22 cellular contexts compared by ENCODE assay signal in genomic region chr13:74329978-74330377, GRCh38.
"Had no signal": no experiment of that assay in that cellular context is flagged by ENCODE, and none has a peak within 500 bp of the region (broad histone marks: within the 10 kb centered on the region; RNA-seq: fewer than 3 reads in every experiment).

No MANE protein-coding gene starts in this region.

- ATAC-seq: activated T-helper 17 cell treated with anti-CD3 and anti-CD28 coated beads, Interleukin-2, amount 50 U/mL, for 72 hours; left lobe of liver; lower lobe of right lung; right lobe of liver; stimulated activated effector memory CD8-positive, alpha-beta T cell treated with anti-CD3 and anti-CD28 coated beads, Interleukin-12 subunit alpha, Interleukin-12 subunit beta, amount 100 ng/mL, for 72 hours; stimulated activated naive CD8-positive, alpha-beta T cell treated with anti-CD3 and anti-CD28 coated beads, Interleukin-15, amount 100 ng/mL, for 72 hours; WTC11 had no signal

- H3K4me1 ChIP-seq: lower lobe of right lung, right lobe of liver had no signal

- H3K36me3 ChIP-seq: lower lobe of right lung, right lobe of liver, tibial artery had no signal

- DNase-seq: activated CD8-positive, alpha-beta memory T cell treated with anti-CD3 and anti-CD28 coated beads for 24 hours; activated CD8-positive, alpha-beta memory T cell treated with anti-CD3 and anti-CD28 coated beads, Interleukin-2, amount 50 U/mL, for 4 hours; activated naive CD4-positive, alpha-beta T cell treated with Interleukin-2 at 50 U/mL for 16 hours; activated naive CD8-positive, alpha-beta T cell treated with anti-CD3 and anti-CD28 coated beads for 36 hours; activated T-cell treated with anti-CD3 and anti-CD28 coated beads, Interleukin-2, amount 50 U/mL, for 24 hours; amniotic stem cell; effector CD4-positive, alpha-beta T cell; erythroblast; foreskin melanocyte; kidney; lower lobe of right lung; naive B cell; nucleus accumbens; right lobe of liver; small intestine; stimulated activated CD4-positive, alpha-beta T cell treated with anti-CD3 and anti-CD28 coated beads, Interleukin-2, amount 100 ng/mL, for 24 hours; stimulated activated naive CD8-positive, alpha-beta T cell treated with anti-CD3 and anti-CD28 coated beads, Interleukin-15, amount 100 ng/mL, for 72 hours; tibial artery had no signal

- H3K9me3 ChIP-seq: lower lobe of right lung, right lobe of liver, tibial artery had no signal

- H3K4me3 ChIP-seq: lower lobe of right lung, right lobe of liver, tibial artery had no signal

- H3K27ac ChIP-seq: lower lobe of right lung, right lobe of liver, tibial artery had no signal
